ENCODE assay signal across 2 cellular contexts in the genomic region with DNA sequence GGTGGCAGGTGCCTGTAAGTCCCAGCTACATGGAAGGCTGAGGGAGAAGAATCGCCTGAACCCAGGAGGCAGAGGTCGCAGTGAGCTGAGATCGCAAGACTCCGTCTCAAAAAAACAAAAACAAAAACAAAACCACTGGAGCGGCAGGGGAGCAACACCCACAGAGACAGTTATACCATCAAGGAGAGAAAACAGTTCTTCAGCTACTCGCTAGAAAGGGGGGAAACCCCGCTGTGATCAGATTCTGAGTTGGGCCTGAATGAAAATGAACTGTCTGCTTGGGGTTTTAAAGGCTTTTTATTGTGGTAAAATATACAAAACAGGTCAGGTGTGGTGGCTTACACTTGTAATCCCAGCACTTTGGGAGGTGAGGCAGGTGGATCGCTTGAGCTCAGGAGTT.
TF ChIP-seq lines count a peak whose summit lies in the region.

No MANE protein-coding gene starts in this region.

TF ChIP-seq in GM23338, 12 proteins besides CTCF, POLR2A, EP300 and RAD21 (continues in another document):
- TF ChIP-seq ZNF331 (CRISPR knock-in tag; IDR thresholded peaks at IDR 0.05; ENCODE audit: low read depth) (no peak), EZH2 (IDR thresholded peaks at IDR 0.05; ENCODE audit: low read depth, unreplicated experiment) (no peak), CREB1 (CRISPR knock-in tag; IDR thresholded peaks at IDR 0.05; ENCODE audit: low read depth) (no peak), REST (IDR thresholded peaks at IDR 0.05; ENCODE audit: unreplicated experiment) (no peak), NANOG (IDR thresholded peaks at IDR 0.05; ENCODE audit: borderline replicate concordance) (no peak), POLR2AphosphoS5 (IDR thresholded peaks at IDR 0.05; ENCODE audit: low read depth) (no peak), ZNF114 (CRISPR knock-in tag; IDR thresholded peaks at IDR 0.05) (no peak), ZNF462 (CRISPR knock-in tag; IDR thresholded peaks at IDR 0.05) (no peak), JUNB (IDR thresholded peaks at IDR 0.05; ENCODE audit: unreplicated experiment) (no peak), STAT1 (IDR thresholded peaks at IDR 0.05; ENCODE audit: unreplicated experiment) (no peak)

TF ChIP-seq in HepG2, 621 proteins besides CTCF, POLR2A, EP300 and RAD21:
- no peak for TF ChIP-seq ZNF260 (CRISPR knock-in tag; IDR thresholded peaks at IDR 0.05; ENCODE audit: borderline replicate concordance, low read depth)
- TF ChIP-seq SUZ12 (IDR thresholded peaks at IDR 0.05; ENCODE audit: low read depth, low read length): no peak
- TF ChIP-seq ZBTB39 (CRISPR knock-in tag; IDR thresholded peaks at IDR 0.05): no peak
- no peak for TF ChIP-seq ZBTB20 (CRISPR knock-in tag; IDR thresholded peaks at IDR 0.05; ENCODE audit: borderline replicate concordance, low read depth)
- no peak for TF ChIP-seq TAF1 (CRISPR knock-in tag; IDR thresholded peaks at IDR 0.05)
- TF ChIP-seq CHD4 (IDR thresholded peaks at IDR 0.05; ENCODE audit: borderline replicate concordance, low read length): no peak
- no peak for TF ChIP-seq SMYD3 (CRISPR knock-in tag; IDR thresholded peaks at IDR 0.05)
- no peak for TF ChIP-seq ZNF672 (CRISPR knock-in tag; IDR thresholded peaks at IDR 0.05)
- no peak for TF ChIP-seq ZNF850 (CRISPR knock-in tag; conservative IDR thresholded peaks at IDR 0.05)
- TF ChIP-seq, protein P1, sequence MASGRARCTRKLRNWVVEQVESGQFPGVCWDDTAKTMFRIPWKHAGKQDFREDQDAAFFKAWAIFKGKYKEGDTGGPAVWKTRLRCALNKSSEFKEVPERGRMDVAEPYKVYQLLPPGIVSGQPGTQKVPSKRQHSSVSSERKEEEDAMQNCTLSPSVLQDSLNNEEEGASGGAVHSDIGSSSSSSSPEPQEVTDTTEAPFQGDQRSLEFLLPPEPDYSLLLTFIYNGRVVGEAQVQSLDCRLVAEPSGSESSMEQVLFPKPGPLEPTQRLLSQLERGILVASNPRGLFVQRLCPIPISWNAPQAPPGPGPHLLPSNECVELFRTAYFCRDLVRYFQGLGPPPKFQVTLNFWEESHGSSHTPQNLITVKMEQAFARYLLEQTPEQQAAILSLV (CRISPR knock-in tag; IDR thresholded peaks at IDR 0.05; ENCODE audit: borderline replicate concordance): no peak
- TF ChIP-seq MED1 (CRISPR knock-in tag; IDR thresholded peaks at IDR 0.05): no peak
- TF ChIP-seq NONO (IDR thresholded peaks at IDR 0.05): no peak
- no peak for TF ChIP-seq NONO (CRISPR knock-in tag; conservative IDR thresholded peaks at IDR 0.05)
- TF ChIP-seq TSC22D2 (CRISPR knock-in tag; IDR thresholded peaks at IDR 0.05; ENCODE audit: borderline replicate concordance): no peak
- TF ChIP-seq SKIL (CRISPR knock-in tag; IDR thresholded peaks at IDR 0.05; ENCODE audit: borderline replicate concordance): no peak
- TF ChIP-seq SYNCRIP (IDR thresholded peaks at IDR 0.05; ENCODE audit: insufficient read depth, low read depth, low read length): no peak
- TF ChIP-seq, protein P2, sequence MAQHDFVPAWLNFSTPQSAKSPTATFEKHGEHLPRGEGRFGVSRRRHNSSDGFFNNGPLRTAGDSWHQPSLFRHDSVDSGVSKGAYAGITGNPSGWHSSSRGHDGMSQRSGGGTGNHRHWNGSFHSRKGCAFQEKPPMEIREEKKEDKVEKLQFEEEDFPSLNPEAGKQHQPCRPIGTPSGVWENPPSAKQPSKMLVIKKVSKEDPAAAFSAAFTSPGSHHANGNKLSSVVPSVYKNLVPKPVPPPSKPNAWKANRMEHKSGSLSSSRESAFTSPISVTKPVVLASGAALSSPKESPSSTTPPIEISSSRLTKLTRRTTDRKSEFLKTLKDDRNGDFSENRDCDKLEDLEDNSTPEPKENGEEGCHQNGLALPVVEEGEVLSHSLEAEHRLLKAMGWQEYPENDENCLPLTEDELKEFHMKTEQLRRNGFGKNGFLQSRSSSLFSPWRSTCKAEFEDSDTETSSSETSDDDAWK (CRISPR knock-in tag; IDR thresholded peaks at IDR 0.05): no peak
- TF ChIP-seq YY1 (IDR thresholded peaks at IDR 0.05; ENCODE audit: insufficient read depth, insufficient replicate concordance, low read depth, low read length): no peak
- no peak for TF ChIP-seq E2F5 (CRISPR knock-in tag; conservative IDR thresholded peaks at IDR 0.05)
- no peak for TF ChIP-seq ARHGAP35 (CRISPR knock-in tag; IDR thresholded peaks at IDR 0.05; ENCODE audit: borderline replicate concordance)
- TF ChIP-seq GABPB1 (CRISPR knock-in tag; IDR thresholded peaks at IDR 0.05): no peak
TF ChIP-seq in HepG2: peak in this region for 0.
